ENCODE assay signal across 8 cellular contexts in the genomic region with DNA sequence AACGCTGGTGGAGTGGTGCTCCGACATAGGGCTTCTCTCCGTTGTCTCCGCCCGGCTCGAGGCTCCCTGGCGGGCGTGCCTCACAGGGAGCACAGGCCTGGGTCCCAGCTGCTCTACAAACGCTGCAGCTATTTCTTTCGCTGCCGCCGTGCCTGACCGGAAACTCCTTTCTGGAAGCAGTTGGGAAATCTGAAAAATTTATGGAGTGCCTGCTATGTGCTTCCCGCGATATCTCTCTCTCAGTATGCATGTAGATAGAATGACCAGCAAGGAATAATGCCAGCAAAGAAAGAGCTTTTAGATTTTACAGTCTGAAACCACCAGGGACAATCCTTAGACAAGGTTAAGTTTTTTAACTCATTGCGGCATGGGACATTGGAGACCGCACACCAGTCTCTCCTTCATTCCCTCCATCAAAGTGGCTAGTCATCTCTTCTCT. TPM values are rescaled to one million over a fixed set of nuclear protein-coding genes. Genes with fewer than 3 reads are reported as not detected.
A peak's percentile ranks its signal among the peaks of the same experiment; 100 is the strongest.
DNase-seq lines count a peak whose midpoint lies in the region; ATAC-seq and TF ChIP-seq lines count a peak whose summit lies in the region.

No MANE protein-coding gene starts in this region.

- H3K4me3 ChIP-seq in esophagus (ENCODE audit: low read depth in 1 of 2, low read length in 2 of 2) (peak overlapping the region; percentile 53 to 60), prostate gland (peak overlapping the region; percentile 29 to 53)

- ATAC-seq in GM21423 (IDR thresholded peaks at IDR 0.05; ENCODE audit: unreplicated experiment): no peak

- peak overlapping the region; percentile 38 for H3K27ac Mint-ChIP-seq in activated naive CD4-positive, alpha-beta T cell treated with anti-CD3 and anti-CD28 coated beads for 36 hours

- peaks cover 33% of the 10 kb centered on the region for H3K4me1 Mint-ChIP-seq in activated naive CD4-positive, alpha-beta T cell treated with anti-CD3 and anti-CD28 coated beads for 36 hours (ENCODE audit: low read depth)

- H3K27me3 ChIP-seq in esophagus (ENCODE audit: control insufficient read depth in 1 of 2, insufficient read depth in 2 of 2, low read length in 2 of 2) (no peaks in the 10 kb centered on the region), prostate gland (replicated peaks; ENCODE audit: insufficient read depth) (no peaks in the 10 kb centered on the region)

- peak in 1 of 4 experiments; percentile 25 for TF ChIP-seq CTCF in prostate gland (IDR thresholded peaks at IDR 0.05)

- intact Hi-C loops in activated naive CD4-positive, alpha-beta T cell treated with anti-CD3 and anti-CD28 coated beads for 36 hours (cut with micrococcal nuclease): loop anchor here (2.0 to 10.0 kb wide), 7 partner anchors 482 to 1698 kb away; partner anchors contain the start of genes ASTE1, NEK11 and RYK
- intact Hi-C loops in prostate gland (cut with DNase I): loop anchor here (2.0 to 10.0 kb wide), 2 partner anchors 850 to 1202 kb away; partner anchors contain the start of gene CDV3

- peak; percentile 72 for TF ChIP-seq POLR2A in prostate gland (IDR thresholded peaks at IDR 0.05)

- no peaks in the 10 kb centered on the region for H3K4me1 ChIP-seq in esophagus (ENCODE audit: control insufficient read depth in 2 of 2, insufficient read depth in 2 of 2, low read length in 1 of 2)
- H3K4me1 ChIP-seq in prostate gland (replicated peaks): peaks cover 10% of the 10 kb centered on the region

- no peak for DNase-seq in activated naive CD4-positive, alpha-beta T cell treated with anti-CD3 and anti-CD28 coated beads for 36 hours
- no peak for DNase-seq in activated naive CD4-positive, alpha-beta T cell treated with Interleukin-2 at 50 U/mL for 16 hours
- no peak for DNase-seq in prostate gland (ENCODE audit: low spot score)
- DNase-seq in NCI-H748 treated with DMSO at 0.1 percent for 48 hours (lab: John Stamatoyannopoulos, UW): no peak
- no peak for DNase-seq in RPMI8226

- CTCF ChIA-PET in activated naive CD4-positive, alpha-beta T cell treated with anti-CD3 and anti-CD28 coated beads for 36 hours (lab: Charles Lee): interaction anchor here (1.2 kb wide), 1 partner anchor 48 kb away, joined by 3 read pairs; no protein-coding TSS in a partner anchor

- H3K9me3 Mint-ChIP-seq in activated naive CD4-positive, alpha-beta T cell treated with anti-CD3 and anti-CD28 coated beads for 36 hours: no peaks in the 10 kb centered on the region

- H3K27ac ChIP-seq in esophagus (ENCODE audit: low read depth in 2 of 2, low read length in 1 of 2) (peak overlapping the region; percentile 84 to 90), prostate gland (peak overlapping the region; percentile 51 to 72)

- peak overlapping the region; percentile 86 for H3K4me3 Mint-ChIP-seq in activated naive CD4-positive, alpha-beta T cell treated with anti-CD3 and anti-CD28 coated beads for 36 hours

- no peaks in the 10 kb centered on the region for H3K27me3 Mint-ChIP-seq in activated naive CD4-positive, alpha-beta T cell treated with anti-CD3 and anti-CD28 coated beads for 36 hours (ENCODE audit: low read depth)

- 6% methylated on average over 17 of the region's 17 CpGs for WGBS in esophagus, 2 donors
- WGBS in prostate gland: 1% methylated on average over 17 of the region's 17 CpGs

- H3K36me3 ChIP-seq in esophagus (ENCODE audit: control insufficient read depth in 2 of 2, insufficient read depth in 2 of 2, low read length in 1 of 2) (peaks cover 0 to 2% of the 10 kb centered on the region in 2 donors), prostate gland (no peaks in the 10 kb centered on the region)

- no peaks in the 10 kb centered on the region for H3K36me3 Mint-ChIP-seq in activated naive CD4-positive, alpha-beta T cell treated with anti-CD3 and anti-CD28 coated beads for 36 hours (ENCODE audit: low read depth)

- no peaks in the 10 kb centered on the region for H3K9me3 ChIP-seq in esophagus (ENCODE audit: control insufficient read depth in 2 of 2, insufficient read depth in 1 of 2, low read depth in 1 of 2, low read length in 1 of 2)
- H3K9me3 ChIP-seq in prostate gland: no peaks in the 10 kb centered on the region

TF ChIP-seq in PFSK-1, 5 proteins besides CTCF, POLR2A, EP300 and RAD21:
- TF ChIP-seq TAF1 (IDR thresholded peaks at IDR 0.05; ENCODE audit: borderline replicate concordance, insufficient read depth, low read length): 0 out of 2 replicates have a peak, but pooled peaks have one; percentile 48
- TF ChIP-seq REST (IDR thresholded peaks at IDR 0.05; ENCODE audit: insufficient read depth in 1 of 2, low read depth in 2 of 2, low read length in 2 of 2): no peak
- TF ChIP-seq POLR2AphosphoS5 (IDR thresholded peaks at IDR 0.05; ENCODE audit: low read depth, low read length): peak; percentile 71; the same call in 1 of the 2 replicates

RNA-seq across cellular contexts. Expression of gene NPHP3, which starts 0.8 kb away (rescaled TPM):
- total RNA-seq in activated naive CD4-positive, alpha-beta T cell treated with anti-CD3 and anti-CD28 coated beads for 36 hours: 10 to 100 TPM; 11.4 to 11.6 TPM
- 5.4 TPM for polyA plus RNA-seq in PFSK-1 (2012; ENCODE audit: insufficient read length, low read depth)
- 10 to 100 TPM in 1 of 2 donors, 1 to 10 TPM in 1; 5.4 to 12.7 TPM for polyA plus RNA-seq in esophagus
- total RNA-seq in prostate gland: 10 to 100 TPM; 15.1 to 41.1 TPM
